ENCODE assay signal across 8 cellular contexts in genomic region chr2:231672617-231673347, GRCh38. TPM values are rescaled to one million over a fixed set of nuclear protein-coding genes. Genes with fewer than 3 reads are reported as not detected.
DNase-seq lines count a peak whose midpoint lies in the region; ATAC-seq and TF ChIP-seq lines count a peak whose summit lies in the region.

No MANE protein-coding gene starts in this region.

- peak; percentile 65 for ATAC-seq in GM18907 (IDR thresholded peaks at IDR 0.05; ENCODE audit: unreplicated experiment)
- ATAC-seq in HG03045 (IDR thresholded peaks at IDR 0.05; ENCODE audit: unreplicated experiment) = peak; percentile 52

- intact Hi-C loops in Calu3 (cut with micrococcal nuclease; ENCODE audit: unreplicated experiment) = no loop called here

- H3K27me3 Mint-ChIP-seq in Calu3 (ENCODE audit: unreplicated experiment) = no peaks in the 10 kb centered on the region
- H3K27me3 Mint-ChIP-seq in mesothelial cell of epicardium (ENCODE audit: low read depth) = no peaks in the 10 kb centered on the region

- CTCF ChIA-PET in Calu3 (lab: Charles Lee) = interaction anchor here (0.7 to 2.8 kb wide), 9 partner anchors 19 to 63 kb away, joined by 3 to 20 read pairs (median 4); no protein-coding TSS in a partner anchor

- H3K4me1 Mint-ChIP-seq in Calu3 (ENCODE audit: low read depth, unreplicated experiment) (peaks cover 35% of the 10 kb centered on the region), mesothelial cell of epicardium (peaks cover 32% of the 10 kb centered on the region)

- no peak overlapping the region for H3K4me3 Mint-ChIP-seq in Calu3 (ENCODE audit: low read depth, unreplicated experiment)
- H3K4me3 Mint-ChIP-seq in mesothelial cell of epicardium = peak overlapping the region; percentile 8

- no peak for TF ChIP-seq CTCF in Calu3 (IDR thresholded peaks at IDR 0.05; ENCODE audit: unreplicated experiment)
- no peak for TF ChIP-seq CTCF in mesothelial cell of epicardium (IDR thresholded peaks at IDR 0.05; ENCODE audit: unreplicated experiment)

- H3K27ac Mint-ChIP-seq in Calu3 (ENCODE audit: unreplicated experiment) (peak overlapping the region; percentile 88), mesothelial cell of epicardium (peak overlapping the region; percentile 64)

- DNase-seq in Calu3 = peak; percentile 71
- DNase-seq in NCI-H460 (ENCODE audit: extremely low read depth, low read depth) = peak; percentile 60
- DNase-seq in mesothelial cell of epicardium (ENCODE audit: low spot score in 2 of 2, unreplicated experiment in 2 of 2) = no peak
- no peak for DNase-seq in NCI-H526 treated with DMSO at 0.1 percent for 48 hours (lab: John Stamatoyannopoulos, UW)
- no peak for DNase-seq in stimulated activated CD4-positive, alpha-beta T cell treated with anti-CD3 and anti-CD28 coated beads, Interleukin-2, amount 100 ng/mL, for 24 hours

- no TSS peak for BruUV-seq in Calu3 (replicated peaks; lab: Mats Ljungman, UMichigan)

- no peaks in the 10 kb centered on the region for H3K9me3 Mint-ChIP-seq in Calu3 (ENCODE audit: low read depth, unreplicated experiment)
- no peaks in the 10 kb centered on the region for H3K9me3 Mint-ChIP-seq in mesothelial cell of epicardium

- H3K27ac ChIP-seq in cingulate gyrus (ENCODE audit: low read depth, low read length) = peak overlapping the region; percentile 79

- H3K36me3 Mint-ChIP-seq in Calu3 (ENCODE audit: insufficient read depth, unreplicated experiment) (peaks cover 25% of the 10 kb centered on the region), mesothelial cell of epicardium (no peaks in the 10 kb centered on the region)

RNA-seq across cellular contexts. Expression of gene PTMA, which starts 35.5 kb away (rescaled TPM):
- total RNA-seq in Calu3 (2022) = 1,239 and 1,354 TPM in 2 replicates
- 1,434 and 1,752 TPM in 2 replicates for total RNA-seq in NCI-H460 (2014; rRNA removed; shearing (Covaris generic))
- polyA plus RNA-seq in NCI-H460 (2014; cell fraction: nucleus; rRNA removed) = 1,011 and 1,252 TPM in 2 replicates
- 1,098 to 1,149 TPM (median 1,136 TPM) in 3 replicates for total RNA-seq in mesothelial cell of epicardium

Comparison
In these comparisons a context has a peak if more than half of its experiments do, and no peak if none do; other contexts are left out.
1. DNase-seq: peak in Calu3 (single experiment) and NCI-H460 (single experiment); none in mesothelial cell of epicardium (0 of 2), NCI-H526 treated with DMSO at 0.1 percent for 48 hours (single experiment) and stimulated activated CD4-positive, alpha-beta T cell treated with anti-CD3 and anti-CD28 coated beads, Interleukin-2, amount 100 ng/mL, for 24 hours (0 of 2).